8 cellular contexts compared by ENCODE assay signal in the genomic region with DNA sequence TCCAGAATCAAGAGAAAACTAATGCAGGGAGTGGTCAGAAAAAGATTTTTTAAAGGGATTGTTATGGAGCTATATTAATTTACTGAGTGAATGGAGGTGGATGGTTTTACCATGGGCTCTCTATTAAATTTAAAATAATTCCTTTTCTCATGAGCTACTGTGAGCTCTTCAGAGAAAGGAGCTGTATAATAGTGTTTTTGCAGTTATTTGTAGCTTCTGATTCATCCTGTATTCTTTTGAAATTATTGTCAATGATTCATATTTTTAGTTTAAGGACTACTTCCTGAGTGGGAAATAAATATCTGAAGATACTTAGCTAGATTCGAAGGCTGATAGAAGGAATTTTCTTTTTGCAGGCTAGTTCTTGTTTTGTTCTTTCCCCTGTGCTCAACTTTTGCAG. TPM values are rescaled to one million over a fixed set of nuclear protein-coding genes. Genes with fewer than 3 reads are reported as not detected.
DNase-seq lines count a peak whose midpoint lies in the region; ATAC-seq, FAIRE-seq and TF ChIP-seq lines count a peak whose summit lies in the region.
"Not testable (repeated sequence)": the region's sequence is repeated elsewhere in the genome, so short reads cannot be mapped to it uniquely, and the experiment has no call there.

No MANE protein-coding gene starts in this region.

- peaks cover 36% of the 10 kb centered on the region for H3K36me3 Mint-ChIP-seq in activated CD4-positive, alpha-beta memory T cell treated with anti-CD3 and anti-CD28 coated beads, Interleukin-2, amount 10 ng/mL, durations not matched to agents 7 days and 5 days (ENCODE audit: low read depth)
- H3K36me3 Mint-ChIP-seq in MCF 10A (ENCODE audit: insufficient read depth, unreplicated experiment), result peaks cover 42% of the 10 kb centered on the region

- TF ChIP-seq RAD21 in A549 (conservative IDR thresholded peaks at IDR 0.05 in 1 of 2, IDR thresholded peaks at IDR 0.05 in 1 of 2), result not testable (repeated sequence)

- H3K27me3 ChIP-seq in GM06990 (replicated peaks; ENCODE audit: control insufficient read depth, insufficient read depth, low read length); MM.1S (replicated peaks; ENCODE audit: insufficient read depth, low read length); fibroblast of lung (ENCODE audit: control insufficient read depth, insufficient read depth, low read length); right lobe of liver; psoas muscle (ENCODE audit: insufficient read depth in 3 of 3, low read length in 2 of 3): not testable (repeated sequence)

- peaks cover 11% of the 10 kb centered on the region; the same call in 1 of the 2 replicates for H3F3A ChIP-seq in MM.1S (ENCODE audit: insufficient read depth, low read length)

- CTCF ChIA-PET in A549 (lab: Yijun Ruan, JAX); MCF 10A (lab: Yijun Ruan, JAX): not testable (repeated sequence)
- CTCF ChIA-PET in activated CD4-positive, alpha-beta memory T cell treated with anti-CD3 and anti-CD28 coated beads, Interleukin-2, amount 10 ng/mL, durations not matched to agents 7 days and 5 days (lab: Charles Lee), result interaction anchor here (3.1 kb wide), 1 partner anchor 59 kb away, joined by 12 read pairs; no protein-coding TSS in a partner anchor

- not testable (repeated sequence) for ATAC-seq in A549, right lobe of liver, psoas muscle

- H3K79me2 ChIP-seq in MM.1S (ENCODE audit: low read length), result peaks cover 65% of the 10 kb centered on the region
- peaks cover 43% of the 10 kb centered on the region for H3K79me2 ChIP-seq in fibroblast of lung (ENCODE audit: control insufficient read depth, insufficient read depth, low read length)

- not testable (repeated sequence) for H3K9me3 Mint-ChIP-seq in activated CD4-positive, alpha-beta memory T cell treated with anti-CD3 and anti-CD28 coated beads, Interleukin-2, amount 10 ng/mL, durations not matched to agents 7 days and 5 days; MCF 10A (ENCODE audit: unreplicated experiment)

- not testable (repeated sequence) for H3K9me3 ChIP-seq in A549; MM.1S (replicated peaks; ENCODE audit: insufficient read depth, low read length); fibroblast of lung (ENCODE audit: control insufficient read depth, insufficient read depth, low read depth, low read length); right lobe of liver; psoas muscle

- intact Hi-C loops in MCF 10A (cut with micrococcal nuclease), result loop anchor here (5.0 kb wide), 1 partner anchor 56 kb away; the partner anchor contains the start of gene METTL2B
- intact Hi-C loops in right lobe of liver (cut with DNase I), result not testable (repeated sequence)
- intact Hi-C loops in psoas muscle (cut with DNase I), result loop anchor here in 1 of 2 donors (10.0 kb wide), 1 partner anchor 58 kb away; the partner anchor contains the start of gene METTL2B

- H3K4me3 ChIP-seq in A549, result peak overlapping the region; percentile 80
- H3K4me3 ChIP-seq in GM06990 (replicated peaks; ENCODE audit: low read depth, low read length), result peak overlapping the region; percentile 44
- H3K4me3 ChIP-seq in MM.1S (ENCODE audit: low read length), result peak overlapping the region; percentile 77
- H3K4me3 ChIP-seq in fibroblast of lung (replicated peaks in 1 of 4; ENCODE audit: control extremely low read depth in 1 of 4, insufficient read depth in 1 of 4, low read depth in 3 of 4, low read length in 4 of 4), result peak overlapping the region; percentile 71 to 81 (median 76)
- peak overlapping the region; percentile 1 to 71 (median 69) for H3K4me3 ChIP-seq in right lobe of liver
- H3K4me3 ChIP-seq in psoas muscle, result peak overlapping the region; percentile 83

- not testable (repeated sequence) for H3K36me3 ChIP-seq in GM06990 (ENCODE audit: control insufficient read depth, insufficient read depth, low read length); MM.1S (replicated peaks; ENCODE audit: insufficient read depth, low read length); fibroblast of lung (ENCODE audit: control insufficient read depth, insufficient read depth, low read length); right lobe of liver
- peaks cover 0 to 25% of the 10 kb centered on the region in 2 donors for H3K36me3 ChIP-seq in psoas muscle (ENCODE audit: insufficient read depth in 1 of 2, low read depth in 1 of 2)

- POLR2A ChIA-PET in A549 (lab: Yijun Ruan, JAX); activated CD4-positive, alpha-beta memory T cell treated with anti-CD3 and anti-CD28 coated beads, Interleukin-2, amount 10 ng/mL, durations not matched to agents 7 days and 5 days (lab: Charles Lee): not testable (repeated sequence)
- POLR2A ChIA-PET in MCF 10A (lab: Yijun Ruan, JAX), result interaction anchor here (1.1 kb wide), 2 partner anchors 10 to 56 kb away, joined by 3 read pairs; partner anchors contain the start of gene METTL2B

- not testable (repeated sequence) for H3K9me2 ChIP-seq in MM.1S (replicated peaks; ENCODE audit: insufficient read depth, low read length)

- peak overlapping the region; percentile 88; the same call in 1 of the 2 replicates for H3K9ac ChIP-seq in MM.1S (ENCODE audit: low read length)
- not testable (repeated sequence) for H3K9ac ChIP-seq in fibroblast of lung (ENCODE audit: insufficient read depth, low read length)

- peak overlapping the region; percentile 91 for H3K4me3 Mint-ChIP-seq in activated CD4-positive, alpha-beta memory T cell treated with anti-CD3 and anti-CD28 coated beads, Interleukin-2, amount 10 ng/mL, durations not matched to agents 7 days and 5 days
- H3K4me3 Mint-ChIP-seq in MCF 10A (ENCODE audit: unreplicated experiment), result peak overlapping the region; percentile 79

- peak overlapping the region; percentile 93 for H3K27ac Mint-ChIP-seq in activated CD4-positive, alpha-beta memory T cell treated with anti-CD3 and anti-CD28 coated beads, Interleukin-2, amount 10 ng/mL, durations not matched to agents 7 days and 5 days
- peak overlapping the region; percentile 92 for H3K27ac Mint-ChIP-seq in MCF 10A (ENCODE audit: low read depth, unreplicated experiment)

- TF ChIP-seq EP300 in A549 (IDR thresholded peaks at IDR 0.05), result not testable (repeated sequence)

- FAIRE-seq in A549 (lab: Jason Lieb, UNC), result not testable (repeated sequence)

- DNase-seq in A549 (ENCODE audit: low read depth in 1 of 2, low spot score in 1 of 2); GM06990 (ENCODE audit: extremely low read depth, insufficient read length); MM.1S; activated CD4-positive, alpha-beta memory T cell treated with anti-CD3 and anti-CD28 coated beads, Interleukin-2, amount 10 ng/mL, durations not matched to agents 7 days and 5 days; MCF 10A (ENCODE audit: unreplicated experiment); fibroblast of lung (ENCODE audit: low read depth in 2 of 2); right lobe of liver; psoas muscle: not testable (repeated sequence)

- peaks cover 35% of the 10 kb centered on the region for H3K4me1 Mint-ChIP-seq in activated CD4-positive, alpha-beta memory T cell treated with anti-CD3 and anti-CD28 coated beads, Interleukin-2, amount 10 ng/mL, durations not matched to agents 7 days and 5 days
- H3K4me1 Mint-ChIP-seq in MCF 10A (ENCODE audit: insufficient read depth, unreplicated experiment), result not testable (repeated sequence)

- 22% methylated on average over 1 of the region's 1 CpG for WGBS in A549 (ENCODE audit: missing lambda C conversion rate)
- WGBS in right lobe of liver (ENCODE audit: insufficient coverage, low coverage, low lambda C conversion rate, missing lambda C conversion rate), result 34% methylated on average over 1 of the region's 1 CpG
- 17 to 21% (median 20%) methylated on average over 1 of the region's 1 CpG for WGBS in psoas muscle, 3 donors

- TF ChIP-seq CTCF in A549 (IDR thresholded peaks at IDR 0.05); GM06990 (IDR thresholded peaks at IDR 0.05; ENCODE audit: insufficient read depth, low read length, poor library complexity, severe bottlenecking); MM.1S (IDR thresholded peaks at IDR 0.05; ENCODE audit: low read length); MCF 10A (IDR thresholded peaks at IDR 0.05; ENCODE audit: unreplicated experiment); fibroblast of lung (conservative IDR thresholded peaks at IDR 0.05 in 1 of 2, IDR thresholded peaks at IDR 0.05 in 1 of 2; ENCODE audit: low read depth in 1 of 2, low read length in 2 of 2); right lobe of liver (IDR thresholded peaks at IDR 0.05); psoas muscle (IDR thresholded peaks at IDR 0.05): not testable (repeated sequence)

- H3K27ac ChIP-seq in A549 (peak overlapping the region; percentile 48 to 99; a peak in 4 of 6 replicates), MM.1S (ENCODE audit: low read length) (peak overlapping the region; percentile 80; the same call in 1 of the 2 replicates), fibroblast of lung (ENCODE audit: insufficient read depth, low read length) (peak overlapping the region; percentile 13), psoas muscle (peak overlapping the region; percentile 95)
- H3K27ac ChIP-seq in right lobe of liver, result not testable (repeated sequence)

- H3K4me1 ChIP-seq in A549 (peaks cover 16% of the 10 kb centered on the region), right lobe of liver (peaks cover 0 to 11% (median 5%) of the 10 kb centered on the region in 4 donors), psoas muscle (peaks cover 29% of the 10 kb centered on the region)
- H3K4me1 ChIP-seq in MM.1S (ENCODE audit: low read length); fibroblast of lung (ENCODE audit: control insufficient read depth, extremely low read depth, insufficient read depth, low read length): not testable (repeated sequence)

- BruUV-seq in MCF 10A (replicated peaks; lab: Mats Ljungman, UMichigan), result not testable (repeated sequence)

- H3K4me2 ChIP-seq in A549 (peak overlapping the region; percentile 98), MM.1S (ENCODE audit: low read depth, low read length) (peak overlapping the region; percentile 85), fibroblast of lung (ENCODE audit: extremely low read depth, insufficient read depth, low read length) (peak overlapping the region; percentile 40)

- H2AFZ ChIP-seq in MM.1S (ENCODE audit: low read length); fibroblast of lung (ENCODE audit: low read length): not testable (repeated sequence)

- not testable (repeated sequence) for H3K27me3 Mint-ChIP-seq in activated CD4-positive, alpha-beta memory T cell treated with anti-CD3 and anti-CD28 coated beads, Interleukin-2, amount 10 ng/mL, durations not matched to agents 7 days and 5 days; MCF 10A (ENCODE audit: insufficient read depth, unreplicated experiment)

- not testable (repeated sequence) for TF ChIP-seq POLR2A in A549 (IDR thresholded peaks at IDR 0.05; ENCODE audit: low read length); right lobe of liver (IDR thresholded peaks at IDR 0.05)

- not testable (repeated sequence) for H4K20me1 ChIP-seq in MM.1S (ENCODE audit: insufficient read depth, low read length); fibroblast of lung (ENCODE audit: control insufficient read depth, extremely low read depth, insufficient read depth, low read length)

RNA-seq across cellular contexts. Expression of gene METTL2B, which starts 56.4 kb away (rescaled TPM):
- polyA plus RNA-seq in A549 (2011; rRNA removed), result 48.8 and 49.1 TPM in 2 replicates
- 16.2 and 17.9 TPM in 2 replicates for polyA plus RNA-seq in A549 (2012; cell fraction: cytosol; rRNA removed)
- 8.1 and 10.5 TPM in 2 replicates for polyA plus RNA-seq in A549 (2012; cell fraction: nucleus; rRNA removed)
- 25.9 to 32.3 TPM (median 28.0 TPM) in 3 replicates for polyA plus RNA-seq in A549 (2017; fragmentation: RNase III; extraction: RNeasy Plus Mini Kit Qiagen cat#74134 plus additional on column Dnase treatment)
- 22.7 and 26.3 TPM in 2 replicates for polyA minus RNA-seq in A549 (2011; rRNA and poly(A)+ RNA removed)
- total RNA-seq in activated CD4-positive, alpha-beta memory T cell treated with anti-CD3 and anti-CD28 coated beads, Interleukin-2, amount 10 ng/mL, durations not matched to agents 7 days and 5 days, result 10 to 100 TPM; 23.3 to 27.8 TPM
- 34.6 and 49.7 TPM in 2 replicates for total RNA-seq in MCF 10A (2022)
- total RNA-seq in fibroblast of lung, result 25.4 and 30.9 TPM in 2 replicates
- 25.5 and 28.8 TPM in 2 replicates for polyA plus RNA-seq in fibroblast of lung
- polyA plus RNA-seq in fibroblast of lung (2012), result 19.9 and 20.9 TPM in 2 replicates
- polyA minus RNA-seq in fibroblast of lung (ENCODE audit: low replicate concordance), result 5.9 and 37.5 TPM in 2 replicates
- total RNA-seq in right lobe of liver, result 10 to 100 TPM; 10.8 to 15.1 (median 13.6) TPM
- total RNA-seq in psoas muscle, result 10 to 100 TPM; 18.1 to 29.2 (median 21.8) TPM
- polyA plus RNA-seq in psoas muscle, result 10 to 100 TPM; 11.8 to 26.0 (median 24.2) TPM

Comparison
In these comparisons a context has a peak if more than half of its experiments do, and no peak if none do; other contexts are left out.
1. H3K4me2 ChIP-seq: peak in every context shown above with its lines; median percentile 98 in A549; 85 in MM.1S; 40 in fibroblast of lung.